Comparison of ENCODE assay signal across 10 cellular contexts in the genomic region with DNA sequence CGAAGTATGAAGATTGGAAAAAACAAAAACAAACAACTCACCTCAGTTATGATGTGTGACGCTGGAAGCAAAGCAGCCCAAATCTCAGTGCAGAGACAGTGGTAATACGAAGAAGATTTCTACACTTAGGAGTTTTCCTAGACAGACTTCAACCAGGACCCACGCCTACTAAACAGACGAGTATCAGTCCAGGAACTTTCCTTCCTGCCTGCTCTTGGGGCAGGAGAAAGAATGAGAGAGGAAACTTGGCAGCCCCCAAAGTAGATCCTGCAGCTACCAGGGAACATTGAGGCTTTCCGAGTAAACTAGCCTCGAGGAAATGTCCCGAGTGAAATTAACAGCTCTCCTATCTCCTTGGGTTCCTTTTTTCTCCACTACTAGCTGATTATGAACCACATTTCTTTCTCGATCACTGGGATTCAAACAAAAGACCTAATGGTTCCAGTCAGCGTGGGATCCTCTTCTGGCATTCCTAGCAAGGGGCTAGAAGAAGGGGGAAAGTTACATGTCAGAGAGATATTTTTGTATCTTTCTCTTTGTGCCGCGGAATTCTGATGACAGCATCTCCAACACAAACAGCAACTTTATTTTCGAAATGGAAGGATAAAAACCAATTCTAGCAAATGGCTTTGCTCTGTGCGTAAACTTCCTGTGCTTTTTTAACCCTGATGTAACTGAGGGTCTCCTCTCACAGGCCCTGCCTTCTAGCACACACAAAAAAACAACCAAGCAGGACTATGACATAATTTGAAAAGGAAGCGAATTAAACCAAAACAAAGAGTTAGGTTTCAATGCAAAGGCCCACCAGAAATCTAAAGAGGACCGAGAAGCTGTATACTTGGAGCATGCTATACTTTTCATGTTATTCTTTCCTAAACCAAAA. TPM values are rescaled to one million over a fixed set of nuclear protein-coding genes. Genes with fewer than 3 reads are reported as not detected.
A peak's percentile ranks its signal among the peaks of the same experiment; 100 is the strongest.
DNase-seq lines count a peak whose midpoint lies in the region; ATAC-seq, FAIRE-seq and TF ChIP-seq lines count a peak whose summit lies in the region.
"Had no signal": no experiment of that assay in that cellular context is flagged by ENCODE, and none has a peak within 500 bp of the region (broad histone marks: within the 10 kb centered on the region; RNA-seq: fewer than 3 reads in every experiment).

No MANE protein-coding gene starts in this region.

- DNase-seq in GM12892 (ENCODE audit: insufficient read length) (no peak), adipocyte (ENCODE audit: low read depth) (peak; percentile 53), right atrium auricular region (ENCODE audit: low spot score) (no peak), gastrocnemius medialis (no peak), NCI-H774 (lab: John Stamatoyannopoulos, UW) (no peak), inferior parietal cortex (ENCODE audit: extremely low spot score) (no peak)
- no peak for DNase-seq in stimulated activated naive CD4-positive, alpha-beta T cell treated with Interleukin-2 at 50 U/mL for 16 hours (lab: John Stamatoyannopoulos, UW)
- DNase-seq: kidney glomerular epithelial cell had no signal

- H3K4me3 ChIP-seq in adipocyte (ENCODE audit: low read length) (peak overlapping the region; percentile 83), right atrium auricular region (peak overlapping the region; percentile 22 to 41), gastrocnemius medialis (peak overlapping the region; percentile 17 to 42 (median 37))

- in situ Hi-C loops in gastrocnemius medialis (cut with MboI; ENCODE audit: low sequenced_read_pairs in 4 of 4) = no loop called here

- TF ChIP-seq POLR2A in GM12892 (IDR thresholded peaks at IDR 0.05; ENCODE audit: low read depth, low read length) (no peak), gastrocnemius medialis (IDR thresholded peaks at IDR 0.05) (no peak)

- no peaks in the 10 kb centered on the region for H3K27me3 ChIP-seq in adipocyte (replicated peaks; ENCODE audit: control insufficient read depth, insufficient read depth, low read length)
- H3K27me3 ChIP-seq in right atrium auricular region = no peaks in the 10 kb centered on the region
- no peaks in the 10 kb centered on the region for H3K27me3 ChIP-seq in gastrocnemius medialis

- H3K9me3 ChIP-seq in adipocyte (ENCODE audit: control insufficient read depth, low read length) = no peaks in the 10 kb centered on the region
- H3K9me3 ChIP-seq in right atrium auricular region = peaks cover 0 to 4% of the 10 kb centered on the region in 2 donors
- no peaks in the 10 kb centered on the region for H3K9me3 ChIP-seq in gastrocnemius medialis

- H3K4me1 ChIP-seq in adipocyte (ENCODE audit: control insufficient read depth, insufficient read depth, low read length) (peaks cover 7% of the 10 kb centered on the region), right atrium auricular region (peaks cover 0 to 14% of the 10 kb centered on the region in 2 donors), gastrocnemius medialis (peaks cover 11 to 12% of the 10 kb centered on the region in 2 donors)

- H3K36me3 ChIP-seq in adipocyte (ENCODE audit: control insufficient read depth, insufficient read depth, low read length, severe bottlenecking) (no peaks in the 10 kb centered on the region), right atrium auricular region (no peaks in the 10 kb centered on the region), gastrocnemius medialis (no peaks in the 10 kb centered on the region)

- TF ChIP-seq CTCF in right atrium auricular region (IDR thresholded peaks at IDR 0.05) (no peak), gastrocnemius medialis (IDR thresholded peaks at IDR 0.05 in 4 of 5, conservative IDR thresholded peaks at IDR 0.05 in 1 of 5) (no peak)

- FAIRE-seq in GM12892 (lab: Jason Lieb, UNC) = peak; percentile 58

- intact Hi-C loops in gastrocnemius medialis (cut with DNase I; ENCODE audit: low total_unique reads) = no loop called here

- peak overlapping the region; percentile 75 for H3K9ac ChIP-seq in adipocyte (ENCODE audit: low read length)
- H3K9ac ChIP-seq: KMS-11 had no signal

- peak overlapping the region; percentile 74 to 84 for H3K27ac ChIP-seq in right atrium auricular region
- H3K27ac ChIP-seq in gastrocnemius medialis = peak overlapping the region; percentile 25 to 64 (median 56)
- H3K27ac ChIP-seq: KMS-11 had no signal

- ATAC-seq in gastrocnemius medialis (no peak), GM21515 (IDR thresholded peaks at IDR 0.05; ENCODE audit: unreplicated experiment) (no peak)

RNA-seq across cellular contexts. Expression of gene PPM1K, which starts 53.2 kb away (rescaled TPM):
- polyA plus RNA-seq in GM12892 (2012; ENCODE audit: missing spikeins) = 22.9 TPM
- 100 to 1,000 TPM in 1 of 2 donors, 10 to 100 TPM in 1; 45.2 to 168 TPM for total RNA-seq in right atrium auricular region
- total RNA-seq in gastrocnemius medialis = 1 to 10 TPM; 3.3 to 9.5 (median 6.9) TPM

Comparison
In these comparisons a context has a peak if more than half of its experiments do, and no peak if none do; other contexts are left out.
1. H3K4me3 ChIP-seq: peak in every context shown above with its lines; median percentile 83 in adipocyte; 37 in gastrocnemius medialis; 32 in right atrium auricular region.
2. RNA of gene PPM1K, which starts 53.2 kb away (total RNA-seq): 45.2 to 168 TPM in right atrium auricular region; 3.3 to 9.5 TPM in gastrocnemius medialis; every median in the first group is over 4 times any median in the second.